16 cellular contexts compared by ENCODE assay signal in the genomic region with DNA sequence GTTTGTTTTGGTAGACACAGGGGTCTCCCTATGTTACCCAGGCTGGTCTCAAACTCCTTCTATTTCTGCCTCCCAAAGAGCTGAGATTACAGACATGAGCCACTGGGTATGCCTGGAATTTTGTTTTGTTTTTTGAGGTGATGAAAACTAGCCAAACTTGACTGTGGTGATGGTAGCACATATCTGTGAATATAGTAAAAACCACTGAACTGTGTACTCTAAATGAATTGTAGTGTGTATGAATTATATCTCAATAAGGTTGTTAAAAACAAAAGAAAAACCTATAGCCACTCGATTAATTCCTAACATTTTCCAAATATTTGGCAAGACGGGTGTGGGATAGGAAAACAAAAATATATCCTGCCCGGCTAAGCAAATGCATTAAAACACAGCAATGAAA.
"Had no signal": no experiment of that assay in that cellular context is flagged by ENCODE, and none has a peak within 500 bp of the region (broad histone marks: within the 10 kb centered on the region; RNA-seq: fewer than 3 reads in every experiment).

No MANE protein-coding gene starts in this region.

- H3K9me3 ChIP-seq: gastrocnemius medialis, heart left ventricle, left ventricle myocardium inferior, ovary, thoracic aorta, upper lobe of right lung had no signal

- H3K27ac Mint-ChIP-seq: activated naive CD4-positive, alpha-beta T cell treated with anti-CD3 and anti-CD28 coated beads for 36 hours; activated T-helper 17 cell treated with anti-CD3 and anti-CD28 coated beads, Interleukin-2, amount 50 U/mL, for 72 hours; naive thymus-derived CD8-positive, alpha-beta T cell; stimulated activated naive B cell treated with anti-CD40 and anti-IgM and Interleukin-4, amounts not matched to agents 10 μg/mL and 1 μg/mL and 100 μg/mL, for 72 hours had no signal

- H3K36me3 ChIP-seq: cardiac muscle cell, gastrocnemius medialis, heart left ventricle, left ventricle myocardium inferior, ovary, spleen, thoracic aorta, upper lobe of right lung had no signal

- H3K36me3 Mint-ChIP-seq: naive thymus-derived CD8-positive, alpha-beta T cell; stimulated activated naive B cell treated with anti-CD40 and anti-IgM and Interleukin-4, amounts not matched to agents 10 μg/mL and 1 μg/mL and 100 μg/mL, for 72 hours had no signal

- H3K4me1 Mint-ChIP-seq: activated T-helper 17 cell treated with anti-CD3 and anti-CD28 coated beads, Interleukin-2, amount 50 U/mL, for 72 hours; naive thymus-derived CD8-positive, alpha-beta T cell; stimulated activated naive B cell treated with anti-CD40 and anti-IgM and Interleukin-4, amounts not matched to agents 10 μg/mL and 1 μg/mL and 100 μg/mL, for 72 hours had no signal

- H3K9me3 Mint-ChIP-seq: activated T-helper 17 cell treated with anti-CD3 and anti-CD28 coated beads, Interleukin-2, amount 50 U/mL, for 72 hours had no signal

- H3K4me3 ChIP-seq: cardiac muscle cell, dorsolateral prefrontal cortex, gastrocnemius medialis, heart left ventricle, left ventricle myocardium inferior, ovary, spleen, thoracic aorta, upper lobe of right lung had no signal

- DNase-seq: activated CD4-positive, alpha-beta T cell treated with anti-CD3 and anti-CD28 coated beads, Interleukin-2, amount 50 U/mL, for 48 hours; activated naive CD4-positive, alpha-beta T cell treated with anti-CD3 and anti-CD28 coated beads for 36 hours; aorta; dorsolateral prefrontal cortex; gastrocnemius medialis; heart left ventricle; left ventricle myocardium inferior; mammary epithelial cell; naive thymus-derived CD8-positive, alpha-beta T cell; ovary; spleen; stimulated activated naive B cell treated with anti-CD40 and anti-IgM and Interleukin-4, amounts not matched to agents 10 μg/mL and 1 μg/mL and 100 μg/mL, for 72 hours; upper lobe of right lung had no signal

- H3K4me3 Mint-ChIP-seq: activated naive CD4-positive, alpha-beta T cell treated with anti-CD3 and anti-CD28 coated beads for 36 hours; activated T-helper 17 cell treated with anti-CD3 and anti-CD28 coated beads, Interleukin-2, amount 50 U/mL, for 72 hours; naive thymus-derived CD8-positive, alpha-beta T cell; stimulated activated naive B cell treated with anti-CD40 and anti-IgM and Interleukin-4, amounts not matched to agents 10 μg/mL and 1 μg/mL and 100 μg/mL, for 72 hours had no signal

- H3K27me3 Mint-ChIP-seq: activated T-helper 17 cell treated with anti-CD3 and anti-CD28 coated beads, Interleukin-2, amount 50 U/mL, for 72 hours; naive thymus-derived CD8-positive, alpha-beta T cell; stimulated activated naive B cell treated with anti-CD40 and anti-IgM and Interleukin-4, amounts not matched to agents 10 μg/mL and 1 μg/mL and 100 μg/mL, for 72 hours had no signal

- H3K4me1 ChIP-seq: gastrocnemius medialis, heart left ventricle, left ventricle myocardium inferior, spleen, upper lobe of right lung had no signal

- H3K27ac ChIP-seq: cardiac muscle cell, dorsolateral prefrontal cortex, gastrocnemius medialis, heart left ventricle, left ventricle myocardium inferior, ovary, spleen, thoracic aorta, upper lobe of right lung had no signal

- H3K27me3 ChIP-seq: cardiac muscle cell, dorsolateral prefrontal cortex, gastrocnemius medialis, heart left ventricle, ovary, spleen, upper lobe of right lung had no signal
